16 cellular contexts compared by ENCODE assay signal in genomic region chr1:109622895-109623294, GRCh38. TPM values are rescaled to one million over a fixed set of nuclear protein-coding genes. Genes with fewer than 3 reads are reported as not detected.
DNase-seq lines count a peak whose midpoint lies in the region; ATAC-seq, FAIRE-seq and TF ChIP-seq lines count a peak whose summit lies in the region.
"Had no signal": no experiment of that assay in that cellular context is flagged by ENCODE, and none has a peak within 500 bp of the region (broad histone marks: within the 10 kb centered on the region; RNA-seq: fewer than 3 reads in every experiment).

No MANE protein-coding gene starts in this region.

- peaks cover 25% of the 10 kb centered on the region for H3K36me3 Mint-ChIP-seq in CD4-positive, alpha-beta T cell (ENCODE audit: low read depth)
- peaks cover 8% of the 10 kb centered on the region for H3K36me3 Mint-ChIP-seq in IgD-negative memory B cell
- H3K36me3 Mint-ChIP-seq in astrocyte (ENCODE audit: low read depth, unreplicated experiment): peaks cover 14% of the 10 kb centered on the region
- H3K36me3 Mint-ChIP-seq in stimulated activated naive B cell treated with anti-CD40 and anti-IgM and Interleukin-4, amounts not matched to agents 10 μg/mL and 1 μg/mL and 100 μg/mL, for 72 hours: peaks cover 14 to 22% of the 10 kb centered on the region in 2 donors

- peaks cover 5% of the 10 kb centered on the region for H3K36me3 ChIP-seq in astrocyte (ENCODE audit: insufficient read depth, low read length)
- no peaks in the 10 kb centered on the region for H3K36me3 ChIP-seq in neural cell (ENCODE audit: insufficient read depth, low read length)

- peak overlapping the region; percentile 53 for H3K27ac ChIP-seq in CD4-positive, alpha-beta T cell (ENCODE audit: low read depth, low read length)
- H3K27ac ChIP-seq in astrocyte (ENCODE audit: low read depth, low read length): no peak overlapping the region
- no peak overlapping the region for H3K27ac ChIP-seq in neural cell (ENCODE audit: low read length)
- H3K27ac ChIP-seq: brain microvascular endothelial cell had no signal

- H4K20me1 ChIP-seq in astrocyte (ENCODE audit: insufficient read depth, low read length) (peaks cover 63% of the 10 kb centered on the region), neural cell (ENCODE audit: insufficient read depth) (no peaks in the 10 kb centered on the region)

- H3K9ac ChIP-seq in astrocyte (ENCODE audit: low read length) (no peak overlapping the region), neural cell (ENCODE audit: low read length) (no peak overlapping the region)

- CTCF ChIA-PET in CD4-positive, alpha-beta T cell (lab: Charles Lee): interaction anchor here (1.5 kb wide), 1 partner anchor 17 kb away, joined by 9 read pairs; no protein-coding TSS in a partner anchor

- peak overlapping the region; percentile 89 for H3K27ac Mint-ChIP-seq in CD4-positive, alpha-beta T cell
- H3K27ac Mint-ChIP-seq in IgD-negative memory B cell: peak overlapping the region; percentile 54 to 97 (median 89)
- H3K27ac Mint-ChIP-seq in astrocyte (ENCODE audit: unreplicated experiment): no peak overlapping the region
- H3K27ac Mint-ChIP-seq in stimulated activated naive B cell treated with anti-CD40 and anti-IgM and Interleukin-4, amounts not matched to agents 10 μg/mL and 1 μg/mL and 100 μg/mL, for 72 hours: no peak overlapping the region

- intact Hi-C loops in CD4-positive, alpha-beta T cell (cut with DNase I, micrococcal nuclease): loop anchor here (5.0 to 10.0 kb wide), 5 partner anchors 131 to 408 kb away; partner anchors contain the start of genes ATXN7L2 (in 1 of the 2), CYB561D1 (in 1 of the 2), PSMA5 (in 1 of the 2) and PSRC1 (in 1 of the 2)

- no peak for DNase-seq in CD4-positive, alpha-beta T cell
- no peak for DNase-seq in astrocyte (ENCODE audit: low read depth)
- no peak for DNase-seq in T1000 (lab: John Stamatoyannopoulos, UW)
- no peak for DNase-seq in stimulated activated naive B cell treated with anti-CD40 and anti-IgM and Interleukin-4, amounts not matched to agents 10 μg/mL and 1 μg/mL and 100 μg/mL, for 72 hours
- no peak for DNase-seq in activated effector memory CD4-positive, alpha-beta T cell treated with anti-CD3 and anti-CD28 coated beads, Interleukin-2, amount 50 U/mL, for 16 hours
- DNase-seq in NOMO-1 (lab: John Stamatoyannopoulos, UW; ENCODE audit: unreplicated experiment in 2 of 2): no peak
- DNase-seq: activated CD4-positive, alpha-beta T cell treated with anti-CD3 and anti-CD28 coated beads for 1 hour; brain microvascular endothelial cell; DND-41; NCI-H2029; Peyer's patch; stimulated activated CD4-positive, alpha-beta T cell treated with anti-CD3 and anti-CD28 coated beads, Interleukin-2, amount 100 ng/mL, for 48 hours had no signal

- peaks cover 68% of the 10 kb centered on the region for H3K4me1 Mint-ChIP-seq in CD4-positive, alpha-beta T cell (ENCODE audit: low read depth)
- peaks cover 27 to 39% (median 36%) of the 10 kb centered on the region in 3 donors for H3K4me1 Mint-ChIP-seq in IgD-negative memory B cell
- peaks cover 35% of the 10 kb centered on the region for H3K4me1 Mint-ChIP-seq in astrocyte (ENCODE audit: low read depth, unreplicated experiment)
- peaks cover 45 to 72% of the 10 kb centered on the region in 2 donors for H3K4me1 Mint-ChIP-seq in stimulated activated naive B cell treated with anti-CD40 and anti-IgM and Interleukin-4, amounts not matched to agents 10 μg/mL and 1 μg/mL and 100 μg/mL, for 72 hours

- H3K4me2 ChIP-seq in astrocyte (ENCODE audit: low read length) (peak overlapping the region; percentile 93), neural cell (ENCODE audit: low read length) (no peak overlapping the region)

- no peaks in the 10 kb centered on the region for H3K9me2 ChIP-seq in neural cell (ENCODE audit: insufficient read depth, low read length)

- ATAC-seq in CD4-positive, alpha-beta T cell (ENCODE audit: poor library complexity): no peak
- ATAC-seq in stimulated activated naive B cell treated with anti-CD40 and anti-IgM and Interleukin-4, amounts not matched to agents 10 μg/mL and 1 μg/mL and 100 μg/mL, for 72 hours (replicated peaks): no peak
- ATAC-seq: esophagus mucosa had no signal

- POLR2A ChIA-PET in CD4-positive, alpha-beta T cell (lab: Charles Lee): interaction anchor here (3.1 kb wide), 1 partner anchor 74 kb away, joined by 20 read pairs; the partner anchor contains the start of gene GNAI3

- H3K4me3 Mint-ChIP-seq in CD4-positive, alpha-beta T cell: peak overlapping the region; percentile 99
- H3K4me3 Mint-ChIP-seq in IgD-negative memory B cell (peak overlapping the region; percentile 17 to 96 (median 85)), astrocyte (ENCODE audit: unreplicated experiment) (peak overlapping the region; percentile 99)
- no peak overlapping the region for H3K4me3 Mint-ChIP-seq in stimulated activated naive B cell treated with anti-CD40 and anti-IgM and Interleukin-4, amounts not matched to agents 10 μg/mL and 1 μg/mL and 100 μg/mL, for 72 hours

- H3K79me2 ChIP-seq in astrocyte (ENCODE audit: insufficient read depth, low read length): peaks cover 75% of the 10 kb centered on the region
- H3K79me2 ChIP-seq in neural cell (replicated peaks; ENCODE audit: insufficient read depth, low read length): peaks cover 38% of the 10 kb centered on the region

- TF ChIP-seq EP300 in neural cell (conservative IDR thresholded peaks at IDR 0.05; ENCODE audit: poor library complexity, severe bottlenecking): no peak

- no peak for TF ChIP-seq RAD21 in neural cell (conservative IDR thresholded peaks at IDR 0.05)

- H3K4me3 ChIP-seq in astrocyte (ENCODE audit: insufficient read depth, low read depth, low read length): no peak overlapping the region
- peak overlapping the region; percentile 66 for H3K4me3 ChIP-seq in neural cell (ENCODE audit: low read length)
- H3K4me3 ChIP-seq: Peyer's patch had no signal

- H3K9me3 ChIP-seq in CD4-positive, alpha-beta T cell (ENCODE audit: control insufficient read depth, low read length): no peaks in the 10 kb centered on the region
- no peaks in the 10 kb centered on the region for H3K9me3 ChIP-seq in astrocyte (ENCODE audit: insufficient read depth, low read depth, low read length)
- H3K9me3 ChIP-seq in neural cell (ENCODE audit: low read length): no peaks in the 10 kb centered on the region
- H3K9me3 ChIP-seq: Peyer's patch had no signal

- FAIRE-seq in astrocyte (lab: Jason Lieb, UNC): no peak

- TF ChIP-seq CTCF in CD4-positive, alpha-beta T cell (IDR thresholded peaks at IDR 0.05): no peak
- TF ChIP-seq CTCF in astrocyte (IDR thresholded peaks at IDR 0.05; ENCODE audit: insufficient read depth, low read depth, low read length): no peak
- no peak for TF ChIP-seq CTCF in neural cell (IDR thresholded peaks at IDR 0.05; ENCODE audit: poor library complexity, severe bottlenecking)

- H3K9me3 Mint-ChIP-seq in CD4-positive, alpha-beta T cell: no peaks in the 10 kb centered on the region
- H3K9me3 Mint-ChIP-seq in IgD-negative memory B cell: no peaks in the 10 kb centered on the region
- no peaks in the 10 kb centered on the region for H3K9me3 Mint-ChIP-seq in astrocyte (ENCODE audit: unreplicated experiment)
- no peaks in the 10 kb centered on the region for H3K9me3 Mint-ChIP-seq in stimulated activated naive B cell treated with anti-CD40 and anti-IgM and Interleukin-4, amounts not matched to agents 10 μg/mL and 1 μg/mL and 100 μg/mL, for 72 hours

- H3K27me3 Mint-ChIP-seq in CD4-positive, alpha-beta T cell: no peaks in the 10 kb centered on the region
- H3K27me3 Mint-ChIP-seq in IgD-negative memory B cell: no peaks in the 10 kb centered on the region
- no peaks in the 10 kb centered on the region for H3K27me3 Mint-ChIP-seq in astrocyte (ENCODE audit: low read depth, unreplicated experiment)
- no peaks in the 10 kb centered on the region for H3K27me3 Mint-ChIP-seq in stimulated activated naive B cell treated with anti-CD40 and anti-IgM and Interleukin-4, amounts not matched to agents 10 μg/mL and 1 μg/mL and 100 μg/mL, for 72 hours

- H3K27me3 ChIP-seq in CD4-positive, alpha-beta T cell (ENCODE audit: control insufficient read depth, insufficient read depth, low read length): no peaks in the 10 kb centered on the region
- H3K27me3 ChIP-seq in astrocyte (ENCODE audit: insufficient read depth, low read length): no peaks in the 10 kb centered on the region
- no peaks in the 10 kb centered on the region for H3K27me3 ChIP-seq in neural cell (ENCODE audit: insufficient read depth, low read depth, low read length)
- H3K27me3 ChIP-seq: brain microvascular endothelial cell, Peyer's patch had no signal

- peaks cover 31% of the 10 kb centered on the region for H3K4me1 ChIP-seq in astrocyte (ENCODE audit: insufficient read depth, low read length)

- H3F3A ChIP-seq in neural cell (ENCODE audit: insufficient read depth, low read length, poor library complexity, severe bottlenecking): no peaks in the 10 kb centered on the region

- no peak overlapping the region for H2AFZ ChIP-seq in astrocyte (ENCODE audit: low read depth, low read length)
- H2AFZ ChIP-seq in neural cell (ENCODE audit: low read depth, low read length): no peak overlapping the region

TF ChIP-seq in neural cell, 6 proteins besides CTCF, POLR2A, EP300 and RAD21 (continues in another document):
- TF ChIP-seq MXI1 (conservative IDR thresholded peaks at IDR 0.05; ENCODE audit: poor library complexity, severe bottlenecking) (no peak), TAF1 (IDR thresholded peaks at IDR 0.05; ENCODE audit: low read depth) (no peak), EZH2 (IDR thresholded peaks at IDR 0.05; ENCODE audit: borderline replicate concordance, insufficient read depth, low read length, poor library complexity, severe bottlenecking) (no peak), SMC3 (conservative IDR thresholded peaks at IDR 0.05; ENCODE audit: poor library complexity) (no peak), POLR2AphosphoS5 (IDR thresholded peaks at IDR 0.05) (no peak)

RNA-seq across cellular contexts. Expression of gene AMPD2, which starts 3.3 kb away (rescaled TPM):
- 100 to 1,000 TPM; 170 to 191 TPM for total RNA-seq in CD4-positive, alpha-beta T cell
- polyA plus RNA-seq in IgD-negative memory B cell: 40.7 TPM
- 155 and 156 TPM in 2 replicates for total RNA-seq in astrocyte
- 104 and 111 TPM in 2 replicates for polyA plus RNA-seq in neural cell
- polyA minus RNA-seq in neural cell: 88.4 and 108 TPM in 2 replicates

RNA-seq across cellular contexts. Expression of gene GNAT2, which starts 3.5 kb away (rescaled TPM):
- not detected for total RNA-seq in CD4-positive, alpha-beta T cell
- polyA plus RNA-seq in IgD-negative memory B cell (not detected), neural cell (1.5 TPM in 1 of 2 replicates, not detected in the other)
- not detected in 2 replicates for total RNA-seq in astrocyte
- not detected in 2 replicates for polyA minus RNA-seq in neural cell
- total RNA-seq: esophagus mucosa, omental fat pad, Peyer's patch had no signal

RNA-seq across cellular contexts. Expression of gene GSTM4, which starts 33.0 kb away (rescaled TPM):
- total RNA-seq in CD4-positive, alpha-beta T cell: 10 to 100 TPM; 17.7 to 20.7 TPM
- polyA plus RNA-seq in IgD-negative memory B cell (22.3 TPM), neural cell (0.06 and 0.71 TPM in 2 replicates)
- total RNA-seq in astrocyte: 4.4 and 4.6 TPM in 2 replicates
- 0.35 and 0.97 TPM in 2 replicates for polyA minus RNA-seq in neural cell

RNA-seq across cellular contexts. Expression of gene GSTM2, which starts 45.0 kb away (rescaled TPM):
- 100 to 1,000 TPM; 106 to 107 TPM for total RNA-seq in CD4-positive, alpha-beta T cell
- polyA plus RNA-seq in IgD-negative memory B cell (11.6 TPM), neural cell (6.8 and 10.2 TPM in 2 replicates)
- 11.8 and 13.4 TPM in 2 replicates for total RNA-seq in astrocyte
- polyA minus RNA-seq in neural cell: 4.5 and 6.1 TPM in 2 replicates

Comparison
In these comparisons a context has a peak if more than half of its experiments do, and no peak if none do; other contexts are left out.
1. H3K27ac Mint-ChIP-seq: peak in CD4-positive, alpha-beta T cell (single experiment) and IgD-negative memory B cell (3 of 3); none in astrocyte (single experiment) and stimulated activated naive B cell treated with anti-CD40 and anti-IgM and Interleukin-4, amounts not matched to agents 10 μg/mL and 1 μg/mL and 100 μg/mL, for 72 hours (single experiment).
2. H3K4me3 Mint-ChIP-seq: peak in CD4-positive, alpha-beta T cell (single experiment), IgD-negative memory B cell (4 of 4) and astrocyte (single experiment); none in stimulated activated naive B cell treated with anti-CD40 and anti-IgM and Interleukin-4, amounts not matched to agents 10 μg/mL and 1 μg/mL and 100 μg/mL, for 72 hours (0 of 2).